ENCODE assay signal across 21 cellular contexts in genomic region chr15:55914446-55914845, GRCh38.
DNase-seq lines count a peak whose midpoint lies in the region; ATAC-seq and TF ChIP-seq lines count a peak whose summit lies in the region.
"Had no signal": no experiment of that assay in that cellular context is flagged by ENCODE, and none has a peak within 500 bp of the region (broad histone marks: within the 10 kb centered on the region; RNA-seq: fewer than 3 reads in every experiment).

No MANE protein-coding gene starts in this region.

- H3K4me3 ChIP-seq in AG09309 (ENCODE audit: control insufficient read depth, low read depth, low read length) = peak overlapping the region; percentile 38
- no peak overlapping the region for H3K4me3 ChIP-seq in PC-3 (ENCODE audit: low read length)
- H3K4me3 ChIP-seq in coronary artery = no peak overlapping the region
- H3K4me3 ChIP-seq: transverse colon had no signal

- peak overlapping the region; percentile 68 for H3K4me3 Mint-ChIP-seq in chondrocyte (ENCODE audit: unreplicated experiment)
- H3K4me3 Mint-ChIP-seq: endodermal cell, T-helper 17 cell had no signal

- CTCF ChIA-PET in PC-3 (lab: Charles Lee) = no interaction called here

- H3K79me2 ChIP-seq in PC-3 (ENCODE audit: low read length) = no peaks in the 10 kb centered on the region

- H3K9ac ChIP-seq in PC-3 (ENCODE audit: low read length) = peak overlapping the region; percentile 20; the same call in 1 of the 2 replicates

- BruUV-seq in PC-3 (replicated peaks; lab: Mats Ljungman, UMichigan) = no TSS peak

- POLR2A ChIA-PET in PC-3 (lab: Charles Lee; ENCODE audit: unreplicated experiment) = no interaction called here

- no peak for DNase-seq in AG09309 (ENCODE audit: low read depth)
- DNase-seq in PC-3 = no peak
- no peak for DNase-seq in chondrocyte (ENCODE audit: low spot score)
- peak; percentile 32 for DNase-seq in myocyte (ENCODE audit: low read depth)
- DNase-seq in NCI-H2081 (lab: John Stamatoyannopoulos, UW) = no peak
- no peak for DNase-seq in HUDEP-2 (lab: John Stamatoyannopoulos, UW; ENCODE audit: unreplicated experiment in 76 of 76)
- no peak for DNase-seq in coronary artery (ENCODE audit: low spot score)
- DNase-seq: DND-41; endodermal cell; KBM-7; left ventricle myocardium superior; NCI-H1048; NCI-H2107; NCI-H526; nucleus accumbens; right cardiac atrium; SHP77; stimulated activated naive CD8-positive, alpha-beta T cell treated with anti-CD3 and anti-CD28 coated beads, Interleukin-15, Interleukin-2, amounts not matched to agents 100 U/mL and 50 U/mL, for 24 hours; T-helper 17 cell; transverse colon had no signal

- H3K36me3 ChIP-seq in PC-3 (ENCODE audit: low read depth, low read length) = no peaks in the 10 kb centered on the region
- H3K36me3 ChIP-seq: transverse colon had no signal

- H3K27me3 Mint-ChIP-seq in chondrocyte (ENCODE audit: low read depth) = no peaks in the 10 kb centered on the region
- H3K27me3 Mint-ChIP-seq: T-helper 17 cell had no signal

- peaks cover 51% of the 10 kb centered on the region for H3K4me1 ChIP-seq in PC-3 (ENCODE audit: insufficient read depth, low read length)

- no peaks in the 10 kb centered on the region for H3K9me3 ChIP-seq in PC-3 (ENCODE audit: low read length)
- H3K9me3 ChIP-seq: transverse colon had no signal

- H3K27me3 ChIP-seq in PC-3 (ENCODE audit: low read length) = no peaks in the 10 kb centered on the region
- H3K27me3 ChIP-seq: transverse colon had no signal

- peaks cover 69% of the 10 kb centered on the region for H3K4me1 Mint-ChIP-seq in chondrocyte (ENCODE audit: low read depth)
- H3K4me1 Mint-ChIP-seq: endodermal cell had no signal

- no peaks in the 10 kb centered on the region for H3K9me3 Mint-ChIP-seq in chondrocyte (ENCODE audit: low read depth)
- H3K9me3 Mint-ChIP-seq: endodermal cell had no signal

- H2AFZ ChIP-seq in PC-3 (ENCODE audit: low read length) = no peak overlapping the region

- H3K36me3 Mint-ChIP-seq in chondrocyte (ENCODE audit: low read depth) = no peaks in the 10 kb centered on the region

- intact Hi-C loops in PC-3 (cut with micrococcal nuclease) = no loop called here

- peak overlapping the region; percentile 46; the same call in 1 of the 2 replicates for H3K4me2 ChIP-seq in PC-3 (ENCODE audit: low read length)

- ATAC-seq in PC-3 (no peak), GM18498 (IDR thresholded peaks at IDR 0.05; ENCODE audit: unreplicated experiment) (no peak)
- ATAC-seq: left ventricle myocardium superior; right cardiac atrium; stimulated activated naive CD8-positive, alpha-beta T cell treated with anti-CD3 and anti-CD28 coated beads, Interleukin-15, Interleukin-2, amounts not matched to agents 100 U/mL and 50 U/mL, for 24 hours; T-helper 17 cell had no signal

- H3K27ac ChIP-seq in PC-3 (ENCODE audit: low read length) = no peak overlapping the region
- H3K27ac ChIP-seq in coronary artery = no peak overlapping the region
- H3K27ac ChIP-seq: transverse colon had no signal

- no peak for TF ChIP-seq CTCF in AG09309 (IDR thresholded peaks at IDR 0.05; ENCODE audit: control insufficient read depth, insufficient read depth, low read depth, low read length, missing control alignments)
- TF ChIP-seq CTCF in PC-3 (conservative IDR thresholded peaks at IDR 0.05; ENCODE audit: low read depth, low read length) = no peak
- TF ChIP-seq CTCF in chondrocyte (IDR thresholded peaks at IDR 0.05) = no peak
- TF ChIP-seq CTCF in coronary artery (IDR thresholded peaks at IDR 0.05) = no peak

- H3K27ac Mint-ChIP-seq in chondrocyte (ENCODE audit: unreplicated experiment) = peak overlapping the region; percentile 77
- H3K27ac Mint-ChIP-seq: endodermal cell, T-helper 17 cell had no signal

- no peaks in the 10 kb centered on the region for H4K20me1 ChIP-seq in PC-3 (ENCODE audit: low read length)

- H3F3A ChIP-seq in PC-3 (ENCODE audit: low read length, unreplicated experiment) = peaks cover 4% of the 10 kb centered on the region

- H3K9me2 ChIP-seq in PC-3 (replicated peaks; ENCODE audit: low read length) = no peaks in the 10 kb centered on the region
